13 cellular contexts compared by ENCODE assay signal in genomic region chr17:50100921-50101345, GRCh38. TPM values are rescaled to one million over a fixed set of nuclear protein-coding genes. Genes with fewer than 3 reads are reported as not detected.
A peak's percentile ranks its signal among the peaks of the same experiment; 100 is the strongest.
DNase-seq lines count a peak whose midpoint lies in the region; ATAC-seq and TF ChIP-seq lines count a peak whose summit lies in the region.
"Had no signal": no experiment of that assay in that cellular context is flagged by ENCODE, and none has a peak within 500 bp of the region (broad histone marks: within the 10 kb centered on the region; RNA-seq: fewer than 3 reads in every experiment).

No MANE protein-coding gene starts in this region.

- H3K4me1 ChIP-seq in HUES6 (ENCODE audit: control insufficient read depth, insufficient read depth, low read length), result peaks cover 25% of the 10 kb centered on the region
- H3K4me1 ChIP-seq in colonic mucosa, result peaks cover 29% of the 10 kb centered on the region
- H3K4me1 ChIP-seq in left lung, result peaks cover 4 to 17% of the 10 kb centered on the region in 2 donors

- no peaks in the 10 kb centered on the region for H3K9me3 ChIP-seq in HUES6 (ENCODE audit: control insufficient read depth, insufficient read depth, low read depth, low read length)
- H3K9me3 ChIP-seq in colonic mucosa, result no peaks in the 10 kb centered on the region
- no peaks in the 10 kb centered on the region for H3K9me3 ChIP-seq in left lung
- H3K9me3 ChIP-seq: thoracic aorta had no signal

- H3K4me3 Mint-ChIP-seq in stimulated activated effector memory CD8-positive, alpha-beta T cell treated with anti-CD3 and anti-CD28 coated beads, Interleukin-12 subunit alpha, Interleukin-12 subunit beta, amount 100 ng/mL, for 72 hours, result no peak overlapping the region
- H3K4me3 Mint-ChIP-seq: activated naive CD8-positive, alpha-beta T cell had no signal

- H3K36me3 Mint-ChIP-seq in stimulated activated effector memory CD8-positive, alpha-beta T cell treated with anti-CD3 and anti-CD28 coated beads, Interleukin-12 subunit alpha, Interleukin-12 subunit beta, amount 100 ng/mL, for 72 hours, result peaks cover 17% of the 10 kb centered on the region
- H3K36me3 Mint-ChIP-seq: activated naive CD8-positive, alpha-beta T cell had no signal

- no peaks in the 10 kb centered on the region for H3K27me3 ChIP-seq in HUES6 (ENCODE audit: control insufficient read depth, insufficient read depth, low read length)
- no peaks in the 10 kb centered on the region for H3K27me3 ChIP-seq in colonic mucosa
- no peaks in the 10 kb centered on the region for H3K27me3 ChIP-seq in left lung

- peak; percentile 8 for ATAC-seq in left lung
- ATAC-seq in stimulated activated effector memory CD8-positive, alpha-beta T cell treated with anti-CD3 and anti-CD28 coated beads, Interleukin-12 subunit alpha, Interleukin-12 subunit beta, amount 100 ng/mL, for 72 hours, result no peak
- no peak for ATAC-seq in GM21786 (IDR thresholded peaks at IDR 0.05; ENCODE audit: unreplicated experiment)
- no peak for ATAC-seq in HG03175 (IDR thresholded peaks at IDR 0.05; ENCODE audit: unreplicated experiment)
- no peak for ATAC-seq in GM21737 (IDR thresholded peaks at IDR 0.05; ENCODE audit: unreplicated experiment)

- H3K36me3 ChIP-seq in HUES6 (ENCODE audit: control insufficient read depth, insufficient read depth, low read length) (0 out of 2 replicates have a peak, but pooled peaks cover 5% of the 10 kb centered on the region), colonic mucosa (no peaks in the 10 kb centered on the region), left lung (peaks cover 0 to 21% of the 10 kb centered on the region in 2 donors)

- H3K4me3 ChIP-seq in HUES6 (ENCODE audit: low read depth, low read length), result peak overlapping the region; percentile 17; the same call in 1 of the 2 replicates
- no peak overlapping the region for H3K4me3 ChIP-seq in colonic mucosa
- no peak overlapping the region for H3K4me3 ChIP-seq in left lung
- H3K4me3 ChIP-seq: skin epidermis, thoracic aorta had no signal

- H3K9ac ChIP-seq in HUES6 (ENCODE audit: low read length) (no peak overlapping the region), colonic mucosa (ENCODE audit: low read depth in 2 of 2, low read length in 2 of 2) (peak overlapping the region; percentile 49 to 88)

- peaks cover 35% of the 10 kb centered on the region for H3K4me1 Mint-ChIP-seq in stimulated activated effector memory CD8-positive, alpha-beta T cell treated with anti-CD3 and anti-CD28 coated beads, Interleukin-12 subunit alpha, Interleukin-12 subunit beta, amount 100 ng/mL, for 72 hours

- H3K27ac ChIP-seq in HUES6 (ENCODE audit: low read depth, low read length) (no peak overlapping the region), colonic mucosa (peak overlapping the region; percentile 65), left lung (no peak overlapping the region)

- intact Hi-C loops in colonic mucosa (cut with DNase I), result no loop called here
- intact Hi-C loops in left lung (cut with DNase I), result no loop called here

- peak overlapping the region; percentile 62 for H3K27ac Mint-ChIP-seq in stimulated activated effector memory CD8-positive, alpha-beta T cell treated with anti-CD3 and anti-CD28 coated beads, Interleukin-12 subunit alpha, Interleukin-12 subunit beta, amount 100 ng/mL, for 72 hours
- H3K27ac Mint-ChIP-seq: activated naive CD8-positive, alpha-beta T cell had no signal

- DNase-seq in colonic mucosa (no peak), left lung (no peak), NCI-H1436 (lab: John Stamatoyannopoulos, UW) (no peak)
- DNase-seq in stimulated activated effector memory CD8-positive, alpha-beta T cell treated with anti-CD3 and anti-CD28 coated beads, Interleukin-12 subunit alpha, Interleukin-12 subunit beta, amount 100 ng/mL, for 72 hours (ENCODE audit: low spot score in 2 of 2), result no peak
- DNase-seq: NCI-H146, SW 1271 had no signal

- TF ChIP-seq CTCF in colonic mucosa (IDR thresholded peaks at IDR 0.05), result no peak
- no peak for TF ChIP-seq CTCF in left lung (IDR thresholded peaks at IDR 0.05)

- no peaks in the 10 kb centered on the region for H3K9me3 Mint-ChIP-seq in stimulated activated effector memory CD8-positive, alpha-beta T cell treated with anti-CD3 and anti-CD28 coated beads, Interleukin-12 subunit alpha, Interleukin-12 subunit beta, amount 100 ng/mL, for 72 hours

RNA-seq across cellular contexts. Expression of gene PDK2, which starts 5.8 kb away (rescaled TPM):
- total RNA-seq in colonic mucosa, result 10 to 100 TPM; 48.8 to 56.4 TPM
- total RNA-seq in left lung, result 10 to 100 TPM; 20.7 to 32.0 TPM

RNA-seq across cellular contexts. Expression of gene SAMD14, which starts 29.0 kb away (rescaled TPM):
- total RNA-seq in colonic mucosa, result 1 to 10 TPM in 1 of 2 donors, under 1 TPM in 1; 0.77 to 2.3 TPM
- total RNA-seq in left lung, result 10 to 100 TPM in 1 of 2 donors, 1 to 10 TPM in 1; 8.4 to 10.2 TPM

RNA-seq across cellular contexts. Expression of gene ITGA3, which starts 45.0 kb away (rescaled TPM):
- total RNA-seq in colonic mucosa, result 100 to 1,000 TPM; 111 to 116 TPM
- total RNA-seq in left lung, result 100 to 1,000 TPM; 182 to 311 TPM

RNA-seq across cellular contexts. Expression of gene PPP1R9B, which starts 49.5 kb away (rescaled TPM):
- total RNA-seq in colonic mucosa (10 to 100 TPM; 36.6 to 43.2 TPM), left lung (10 to 100 TPM; 67.4 to 86.6 TPM)
